ENCODE assay signal across 7 cellular contexts in genomic region chr10:9656386-9656785, GRCh38.
"Had no signal": no experiment of that assay in that cellular context is flagged by ENCODE, and none has a peak within 500 bp of the region (broad histone marks: within the 10 kb centered on the region; RNA-seq: fewer than 3 reads in every experiment).

No MANE protein-coding gene starts in this region.

- FAIRE-seq: H1, H54, HTR-8/SVneo, K562 had no signal

- DNase-seq: H9, HCEC 1CT had no signal

- H3K4me2 ChIP-seq: GM23338 had no signal

- ATAC-seq: GM23338, K562 had no signal

- H2AFZ ChIP-seq: GM23338 had no signal

- H3K4me3 ChIP-seq: GM23338, K562 had no signal
